Comparison of ENCODE assay signal across 1 cellular context in genomic region chr9:91428431-91428830, GRCh38.
TF ChIP-seq lines count a peak whose summit lies in the region.

No MANE protein-coding gene starts in this region.

TF ChIP-seq in IMR-90, 13 proteins besides CTCF, POLR2A, EP300 and RAD21:
- TF ChIP-seq SMC3 (IDR thresholded peaks at IDR 0.05; ENCODE audit: low read depth, low read length) (no peak), MXI1 (IDR thresholded peaks at IDR 0.05; ENCODE audit: borderline replicate concordance, low read depth, low read length) (no peak), FOS (IDR thresholded peaks at IDR 0.05; ENCODE audit: low read depth, low read length) (no peak), RCOR1 (IDR thresholded peaks at IDR 0.05; ENCODE audit: insufficient replicate concordance, low read length) (no peak), BHLHE40 (IDR thresholded peaks at IDR 0.05; ENCODE audit: low read depth, low read length) (no peak), CEBPB (IDR thresholded peaks at IDR 0.05; ENCODE audit: low read depth, low read length) (no peak), MAFK (IDR thresholded peaks at IDR 0.05; ENCODE audit: low read depth, low read length) (no peak), MAZ (IDR thresholded peaks at IDR 0.05; ENCODE audit: borderline replicate concordance, low read depth, low read length) (no peak), USF2 (IDR thresholded peaks at IDR 0.05; ENCODE audit: low read depth, low read length) (no peak), RFX5 (IDR thresholded peaks at IDR 0.05; ENCODE audit: low read depth, low read length) (no peak), ELK1 (IDR thresholded peaks at IDR 0.05; ENCODE audit: borderline replicate concordance, low read depth, low read length) (no peak), CHD1 (IDR thresholded peaks at IDR 0.05; ENCODE audit: low read depth, low read length) (no peak), NFE2L2 (IDR thresholded peaks at IDR 0.05; ENCODE audit: low read depth, low read length) (no peak)
